20 cellular contexts compared by ENCODE assay signal in genomic region chr9:69295872-69296562, GRCh38. TPM values are rescaled to one million over a fixed set of nuclear protein-coding genes. Genes with fewer than 3 reads are reported as not detected.
A peak's percentile ranks its signal among the peaks of the same experiment; 100 is the strongest.
DNase-seq lines count a peak whose midpoint lies in the region; ATAC-seq, FAIRE-seq and TF ChIP-seq lines count a peak whose summit lies in the region.
"Had no signal": no experiment of that assay in that cellular context is flagged by ENCODE, and none has a peak within 500 bp of the region (broad histone marks: within the 10 kb centered on the region; RNA-seq: fewer than 3 reads in every experiment).

No MANE protein-coding gene starts in this region.

- no peaks in the 10 kb centered on the region for H3K27me3 ChIP-seq in BLaER1 treated with 17β-estradiol and CSF1 and Interleukin-3, amounts not matched to agents 10 nM and 100 nM
- H3K27me3 ChIP-seq in K562 (ENCODE audit: control insufficient read depth in 2 of 2, insufficient read depth in 2 of 2, low read length in 2 of 2) (peaks cover 4 to 5% of the 10 kb centered on the region in 2 experiments; a peak in 1 of 5 replicates), psoas muscle (ENCODE audit: insufficient read depth in 3 of 3, low read length in 2 of 3) (no peaks in the 10 kb centered on the region)
- H3K27me3 ChIP-seq: pancreas had no signal

- whole genome bisulfite sequencing in K562 (ENCODE audit: insufficient coverage, low coverage, missing lambda C conversion rate): 1% methylated on average over 9 of the region's 9 CpGs
- WGBS in psoas muscle, 3 donors: 18 to 34% (median 30%) methylated on average over 9 of the region's 9 CpGs

- FAIRE-seq in K562 (lab: Jason Lieb, UNC): no peak
- FAIRE-seq: bronchial epithelial cell, pancreas, TTC549 had no signal

- peaks cover 0 to 12% (median 4%) of the 10 kb centered on the region in 10 experiments; a peak in 8 of 20 replicates for H3K4me1 ChIP-seq in BLaER1 treated with 17β-estradiol and CSF1 and Interleukin-3, amounts not matched to agents 10 nM and 100 nM
- H3K4me1 ChIP-seq in K562 (replicated peaks in 1 of 2; ENCODE audit: control insufficient read depth in 2 of 2, insufficient read depth in 2 of 2, low read length in 2 of 2) (no peaks in the 10 kb centered on the region), psoas muscle (no peaks in the 10 kb centered on the region)
- H3K4me1 ChIP-seq: pancreas, spleen had no signal

- no peaks in the 10 kb centered on the region for H3K9me1 ChIP-seq in K562 (ENCODE audit: control insufficient read depth, insufficient read depth, low read length)

- DNase-seq in K562 (ENCODE audit: extremely low read depth in 1 of 4, low spot score in 3 of 4) (no peak), left ventricle myocardium superior (no peak), psoas muscle (peak; percentile 16 to 56), NCI-H446 treated with DMSO at 0.1 percent for 48 hours (lab: John Stamatoyannopoulos, UW) (no peak), activated gamma-delta T cell (lab: John Stamatoyannopoulos, UW) (no peak), NCI-H1105 (lab: John Stamatoyannopoulos, UW) (no peak)
- DNase-seq: activated CD4-positive, alpha-beta T cell treated with anti-CD3 and anti-CD28 coated beads for 36 hours; CD4-positive, CD25-positive, alpha-beta regulatory T cell; DMS53; glutamatergic neuron; immature natural killer cell; NCI-H187 treated with DMSO at 0.1 percent for 48 hours; pancreas; spleen; stimulated activated CD4-positive, alpha-beta T cell treated with anti-CD3 and anti-CD28 coated beads, Interleukin-4, amount 100 ng/mL, for 4 hours; SW 1271 had no signal

- no peak overlapping the region for H2AFZ ChIP-seq in K562 (ENCODE audit: low read depth, low read length)

- in situ Hi-C loops in K562 (cut with MboI): no loop called here

- H3K36me3 ChIP-seq in BLaER1 treated with 17β-estradiol and CSF1 and Interleukin-3, amounts not matched to agents 10 nM and 100 nM: no peaks in the 10 kb centered on the region
- H3K36me3 ChIP-seq in K562 (ENCODE audit: control insufficient read depth, insufficient read depth, low read length): no peaks in the 10 kb centered on the region
- H3K36me3 ChIP-seq in psoas muscle (ENCODE audit: insufficient read depth in 1 of 2, low read depth in 1 of 2): no peaks in the 10 kb centered on the region
- H3K36me3 ChIP-seq: pancreas, spleen had no signal

- TF ChIP-seq POLR2A in K562 (conservative IDR thresholded peaks at IDR 0.05): no peak

- no peak overlapping the region for H3K27ac ChIP-seq in BLaER1 treated with 17β-estradiol and CSF1 and Interleukin-3, amounts not matched to agents 10 nM and 100 nM
- H3K27ac ChIP-seq in K562 (ENCODE audit: extremely low read depth, low read depth, low read length) (no peak overlapping the region), psoas muscle (peak overlapping the region; percentile 55)
- H3K27ac ChIP-seq: pancreas, spleen had no signal

- CTCF ChIA-PET in K562 (lab: Yijun Ruan, JAX; ENCODE audit: low intra/inter-chr PET ratio): no interaction called here

- no peak overlapping the region for H3K4me3 ChIP-seq in BLaER1 treated with 17β-estradiol and CSF1 and Interleukin-3, amounts not matched to agents 10 nM and 100 nM
- H3K4me3 ChIP-seq in K562 (no peak overlapping the region), psoas muscle (peak overlapping the region; percentile 5)
- H3K4me3 ChIP-seq: pancreas, spleen had no signal

- TF ChIP-seq CTCF in K562 (IDR thresholded peaks at IDR 0.05 in 2 of 3, conservative IDR thresholded peaks at IDR 0.05 in 1 of 3; ENCODE audit: insufficient read depth in 2 of 3, low read depth in 1 of 3, low read length in 3 of 3) (no peak), psoas muscle (IDR thresholded peaks at IDR 0.05) (no peak)

- TF ChIP-seq RAD21 in K562 (CRISPR knock-in tag; conservative IDR thresholded peaks at IDR 0.05 in 1 of 2, IDR thresholded peaks at IDR 0.05 in 1 of 2): no peak

- no peak overlapping the region for H3K9ac ChIP-seq in BLaER1 treated with 17β-estradiol and CSF1 and Interleukin-3, amounts not matched to agents 10 nM and 100 nM
- no peak overlapping the region for H3K9ac ChIP-seq in K562 (ENCODE audit: insufficient read depth in 1 of 2, low read depth in 2 of 2, low read length in 2 of 2)

- ATAC-seq in K562 (no peak), left ventricle myocardium superior (peak; percentile 84), psoas muscle (peak; percentile 92 to 99 (median 96)), GM19455 (IDR thresholded peaks at IDR 0.05; ENCODE audit: unreplicated experiment) (no peak)
- ATAC-seq: activated CD4-positive, alpha-beta T cell treated with anti-CD3 and anti-CD28 coated beads for 36 hours; pancreas had no signal

- POLR2A ChIA-PET in K562 (lab: Yijun Ruan, JAX): interaction anchor here (0.5 to 0.9 kb wide), 3 partner anchors 8 to 97 kb away, joined by 3 to 4 read pairs (median 4); no protein-coding TSS in a partner anchor

- no peaks in the 10 kb centered on the region for H3K9me3 ChIP-seq in BLaER1 treated with 17β-estradiol and CSF1 and Interleukin-3, amounts not matched to agents 10 nM and 100 nM (replicated peaks in 1 of 11)
- H3K9me3 ChIP-seq in K562 (replicated peaks; ENCODE audit: control insufficient read depth, insufficient read depth, low read depth, low read length) (no peaks in the 10 kb centered on the region), psoas muscle (no peaks in the 10 kb centered on the region)
- H3K9me3 ChIP-seq: pancreas had no signal

- no peaks in the 10 kb centered on the region for H3K79me2 ChIP-seq in K562 (ENCODE audit: control insufficient read depth, insufficient read depth, low read length)

- H3K4me2 ChIP-seq in BLaER1 treated with 17β-estradiol and CSF1 and Interleukin-3, amounts not matched to agents 10 nM and 100 nM: peak overlapping the region in 6 of 11 experiments; percentile 0 to 33 (median 21); a peak in 6 of 22 replicates
- no peak overlapping the region for H3K4me2 ChIP-seq in K562 (ENCODE audit: insufficient read depth, low read length)

- H4K20me1 ChIP-seq in BLaER1 treated with 17β-estradiol and CSF1 and Interleukin-3, amounts not matched to agents 10 nM and 100 nM: no peaks in the 10 kb centered on the region
- H4K20me1 ChIP-seq in K562 (replicated peaks; ENCODE audit: control insufficient read depth, insufficient read depth, low read length): no peaks in the 10 kb centered on the region

- no TSS peak for BruUV-seq in K562 (replicated peaks; lab: Mats Ljungman, UMichigan)

- TF ChIP-seq EP300 in K562 (IDR thresholded peaks at IDR 0.05; ENCODE audit: low read length): no peak

- intact Hi-C loops in K562 (cut with micrococcal nuclease): no loop called here
- intact Hi-C loops in left ventricle myocardium superior (cut with micrococcal nuclease): no loop called here
- intact Hi-C loops in psoas muscle (cut with DNase I): loop anchor here (1.0 to 2.0 kb wide), 2 partner anchors 19 to 23 kb away; no protein-coding TSS in a partner anchor

TF ChIP-seq in K562, 482 proteins besides CTCF, POLR2A, EP300 and RAD21:
- 0 out of 2 replicates have a peak, but pooled peaks have one; percentile 10 for TF ChIP-seq NFIC (IDR thresholded peaks at IDR 0.05)
- TF ChIP-seq KLF1 (tag; IDR thresholded peaks at IDR 0.05): no peak
- no peak for TF ChIP-seq KLF10 (CRISPR knock-in tag; IDR thresholded peaks at IDR 0.05)
- no peak for TF ChIP-seq U2AF1 (optimal IDR thresholded peaks at IDR 0.05; ENCODE audit: low read depth, low read length)

RNA-seq across cellular contexts. Expression of gene ENTREP1, which starts 29.0 kb away (rescaled TPM):
- not detected in 2 replicates for total RNA-seq in K562 (2011; cell fraction: chromatin; rRNA removed; ENCODE audit: low replicate concordance)
- not detected in 2 replicates for total RNA-seq in K562 (2011; cell fraction: nucleolus; rRNA removed)
- total RNA-seq in K562 (2011; cell fraction: nucleoplasm; rRNA removed): not detected in 2 replicates
- total RNA-seq in K562 (2014; rRNA removed) (not detected in 2 replicates), K562 (2014; rRNA removed; fragmentation: Illumina TruSeq; extraction: Trizol) (not detected in 2 replicates), K562 (2015; rRNA removed; fragmentation: Illumina TruSeq; extraction: Trizol) (not detected in 2 replicates), K562 (2021) (0.09 TPM in 1 of 2 replicates, not detected in the other), left ventricle myocardium superior (21.3 TPM), psoas muscle (10 to 100 TPM; 19.6 to 35.7 (median 25.3) TPM)
- polyA plus RNA-seq in K562 (2011; rRNA removed) (not detected in 2 replicates), K562 (2014; fragmentation: Illumina TruSeq; extraction: Trizol) (not detected in 2 replicates), K562 (2014; fragmentation: Nextera tagmentation; extraction: Ambion mirVana) (not detected), K562 (2014; rRNA removed) (not detected in 2 replicates), psoas muscle (10 to 100 TPM in 2 of 3 donors, 1 to 10 TPM in 1; 5.1 to 13.9 (median 12.4) TPM)
- not detected in 2 replicates for polyA plus RNA-seq in K562 (2011; cell fraction: cytosol; rRNA removed)
- polyA plus RNA-seq in K562 (2011; cell fraction: nucleus; rRNA removed): not detected in 2 replicates
- polyA plus RNA-seq in K562 (2012): not detected in 2 replicates
- not detected in 2 replicates for polyA minus RNA-seq in K562 (2011; rRNA and poly(A)+ RNA removed)
- polyA minus RNA-seq in K562 (2011; cell fraction: cytosol; rRNA and poly(A)+ RNA removed): not detected in 2 replicates
- polyA minus RNA-seq in K562 (2011; cell fraction: nucleus; rRNA and poly(A)+ RNA removed): not detected in 2 replicates
- total RNA-seq: activated CD4-positive, alpha-beta T cell treated with anti-CD3 and anti-CD28 coated beads for 36 hours; CD4-positive, CD25-positive, alpha-beta regulatory T cell had no signal
- polyA plus RNA-seq: CD4-positive, CD25-positive, alpha-beta regulatory T cell; immature natural killer cell had no signal

Comparison
In these comparisons a context has a peak if more than half of its experiments do, and no peak if none do; other contexts are left out.
1. ATAC-seq: peak in left ventricle myocardium superior (single experiment) and psoas muscle (4 of 4); none in K562 (single experiment) and GM19455 (single experiment).
2. DNase-seq: peak in psoas muscle (2 of 2); none in K562 (0 of 4), left ventricle myocardium superior (single experiment), NCI-H446 treated with DMSO at 0.1 percent for 48 hours (single experiment), activated gamma-delta T cell (single experiment) and NCI-H1105 (single experiment).
3. RNA of gene ENTREP1, which starts 29.0 kb away (total RNA-seq): 19.6 to 35.7 TPM in psoas muscle and 21.3 TPM in left ventricle myocardium superior (single experiment); 0.09 TPM in K562; every median in the first group is over 10 times any median in the second.
4. intact Hi-C loops: an anchor here in psoas muscle (1.0 to 2.0 kb wide); none called in K562 and left ventricle myocardium superior.